ENCODE assay signal across 8 cellular contexts in genomic region chr3:51941447-51941797, GRCh38. TPM values are rescaled to one million over a fixed set of nuclear protein-coding genes. Genes with fewer than 3 reads are reported as not detected.
A peak's percentile ranks its signal among the peaks of the same experiment; 100 is the strongest.
DNase-seq lines count a peak whose midpoint lies in the region; ATAC-seq, FAIRE-seq and TF ChIP-seq lines count a peak whose summit lies in the region.

No MANE protein-coding gene starts in this region.

- H3K4me1 ChIP-seq in left ventricle myocardium inferior (peaks cover 36% of the 10 kb centered on the region), breast epithelium (peaks cover 7 to 18% of the 10 kb centered on the region in 2 donors), mucosa of descending colon (ENCODE audit: low read depth) (peaks cover 22% of the 10 kb centered on the region)

- H3K36me3 ChIP-seq in left ventricle myocardium inferior: peaks cover 49% of the 10 kb centered on the region
- H3K36me3 ChIP-seq in breast epithelium: no peaks in the 10 kb centered on the region
- peaks cover 9% of the 10 kb centered on the region for H3K36me3 ChIP-seq in mucosa of descending colon (ENCODE audit: low read depth)

- TF ChIP-seq POLR2A in breast epithelium (IDR thresholded peaks at IDR 0.05): no peak

- TF ChIP-seq CTCF in left ventricle myocardium inferior (IDR thresholded peaks at IDR 0.05; ENCODE audit: borderline replicate concordance): no peak
- TF ChIP-seq CTCF in breast epithelium (IDR thresholded peaks at IDR 0.05): no peak
- no peak for TF ChIP-seq CTCF in mucosa of descending colon (IDR thresholded peaks at IDR 0.05)

- FAIRE-seq in RCC 7860 (lab: Jason Lieb, UNC): no peak

- peak overlapping the region; percentile 82 for H3K4me3 ChIP-seq in left ventricle myocardium inferior
- H3K4me3 ChIP-seq in breast epithelium: peak overlapping the region; percentile 77 to 94 (median 77)
- H3K4me3 ChIP-seq in mucosa of descending colon: peak overlapping the region; percentile 72

- intact Hi-C loops in left ventricle myocardium inferior (cut with micrococcal nuclease) (no loop called here), Right ventricle myocardium superior (cut with DNase I) (no loop called here), breast epithelium (cut with DNase I; ENCODE audit: low total_unique reads) (no loop called here), mucosa of descending colon (cut with DNase I, micrococcal nuclease) (no loop called here)

- no peaks in the 10 kb centered on the region for H3K27me3 ChIP-seq in left ventricle myocardium inferior (ENCODE audit: low read depth)
- H3K27me3 ChIP-seq in breast epithelium: no peaks in the 10 kb centered on the region

- H3K27ac ChIP-seq in left ventricle myocardium inferior (replicated peaks) (peak overlapping the region; percentile 74), breast epithelium (peak overlapping the region; percentile 96 to 98), caudate nucleus (ENCODE audit: low read depth, low read length) (no peak overlapping the region)

- ATAC-seq in Right ventricle myocardium superior (ENCODE audit: poor library complexity) (no peak), mucosa of descending colon (no peak), HG02642 (IDR thresholded peaks at IDR 0.05; ENCODE audit: poor library complexity, unreplicated experiment) (no peak)

- H3K9me3 ChIP-seq in left ventricle myocardium inferior (replicated peaks): no peaks in the 10 kb centered on the region
- no peaks in the 10 kb centered on the region for H3K9me3 ChIP-seq in breast epithelium
- no peaks in the 10 kb centered on the region for H3K9me3 ChIP-seq in mucosa of descending colon

- DNase-seq in left ventricle myocardium inferior: no peak
- no peak for DNase-seq in Right ventricle myocardium superior
- DNase-seq in breast epithelium (ENCODE audit: low spot score in 2 of 2): no peak
- no peak for DNase-seq in mucosa of descending colon
- DNase-seq in caudate nucleus (lab: John Stamatoyannopoulos, UW): no peak
- no peak for DNase-seq in RCC 7860 (ENCODE audit: low spot score)
- no peak for DNase-seq in activated CD4-positive, alpha-beta T cell treated with anti-CD3 and anti-CD28 coated beads, Interleukin-2, amount 50 U/mL, for 4 hours

RNA-seq across cellular contexts. Expression of gene RRP9, which starts 0.3 kb away (rescaled TPM):
- 8.6 TPM for total RNA-seq in left ventricle myocardium inferior
- total RNA-seq in Right ventricle myocardium superior: 8.9 TPM
- total RNA-seq in breast epithelium: 10 to 100 TPM; 23.1 to 24.6 (median 23.8) TPM
- total RNA-seq in mucosa of descending colon: 10 to 100 TPM; 11.9 to 15.7 (median 15.3) TPM

RNA-seq across cellular contexts. Expression of gene PARP3, which starts 0.7 kb away (rescaled TPM):
- total RNA-seq in left ventricle myocardium inferior (14.3 TPM), Right ventricle myocardium superior (18.1 TPM), breast epithelium (10 to 100 TPM; 21.4 to 33.6 (median 31.8) TPM), mucosa of descending colon (10 to 100 TPM; 27.0 to 34.0 (median 29.2) TPM)

RNA-seq across cellular contexts. Expression of gene GPR62, which starts 13.8 kb away (rescaled TPM):
- total RNA-seq in left ventricle myocardium inferior (0.16 TPM), Right ventricle myocardium superior (not detected), breast epithelium (under 1 TPM in 1 of 3 donors, not detected in 2; 0.16 TPM), mucosa of descending colon (under 1 TPM in 1 of 3 donors, not detected in 2; 0.22 TPM)

RNA-seq across cellular contexts. Expression of gene PCBP4, which starts 25.8 kb away (rescaled TPM):
- total RNA-seq in left ventricle myocardium inferior (73.0 TPM), Right ventricle myocardium superior (64.1 TPM), breast epithelium (10 to 100 TPM; 36.2 to 51.8 (median 51.2) TPM), mucosa of descending colon (10 to 100 TPM; 17.8 to 41.9 (median 25.9) TPM)

RNA-seq across cellular contexts. Expression of gene ABHD14B, which starts 32.4 kb away (rescaled TPM):
- total RNA-seq in left ventricle myocardium inferior (14.6 TPM), Right ventricle myocardium superior (12.6 TPM), breast epithelium (100 to 1,000 TPM in 1 of 3 donors, 10 to 100 TPM in 2; 62.3 to 122 (median 74.3) TPM), mucosa of descending colon (10 to 100 TPM; 63.4 to 84.0 (median 81.0) TPM)
